Comparison of ENCODE assay signal across 20 cellular contexts in genomic region chr2:143226714-143227541, GRCh38.
"Had no signal": no experiment of that assay in that cellular context is flagged by ENCODE, and none has a peak within 500 bp of the region (broad histone marks: within the 10 kb centered on the region; RNA-seq: fewer than 3 reads in every experiment).

No MANE protein-coding gene starts in this region.

- H3K9me3 Mint-ChIP-seq: neural crest cell had no signal

- H3K27me3 ChIP-seq: gastroesophageal sphincter, heart left ventricle, right atrium auricular region, SJSA1, tibial nerve had no signal

- DNase-seq: activated B cell treated with CpG ODN at 0.5 μM for 24 hours; activated T-cell treated with anti-CD3 and anti-CD28 coated beads, Interleukin-2, amount 50 U/mL, for 4 hours; cerebellar nuclear complex; cortex of kidney; heart left ventricle; kidney; mammary epithelial cell; midbrain; stimulated activated CD4-positive, alpha-beta T cell treated with anti-CD3 and anti-CD28 coated beads, Interleukin-12 subunit alpha, Interleukin-12 subunit beta, amount 100 ng/mL, for 4 hours; stimulated activated CD4-positive, alpha-beta T cell treated with anti-CD3 and anti-CD28 coated beads, Interleukin-1b, Interleukin-23, amount 100 ng/mL, for 48 hours; stimulated activated CD8-positive, alpha-beta memory T cell treated with anti-CD3 and anti-CD28 coated beads, Interleukin-4, amount 100 ng/mL, for 48 hours had no signal

- H3K4me1 ChIP-seq: gastroesophageal sphincter, heart left ventricle, right atrium auricular region, SJSA1, tibial nerve had no signal

- H3K4me3 Mint-ChIP-seq: activated B cell treated with CpG ODN at 0.5 μM for 24 hours; activated T-cell treated with anti-CD3 and anti-CD28 coated beads, Interleukin-2, amount 50 U/mL, for 4 hours; neural crest cell; stimulated activated naive CD8-positive, alpha-beta T cell treated with anti-CD3 and anti-CD28 coated beads, Interleukin-15, Interleukin-2, amounts not matched to agents 100 ng/mL and 50 ng/mL, for 24 hours had no signal

- H3K9me3 ChIP-seq: gastroesophageal sphincter, right atrium auricular region, SJSA1, tibial nerve had no signal

- H3K27ac Mint-ChIP-seq: activated B cell treated with CpG ODN at 0.5 μM for 24 hours, progenitor cell of endocrine pancreas had no signal

- H3K27ac ChIP-seq: gastroesophageal sphincter, heart left ventricle, right atrium auricular region, SJSA1, tibial nerve had no signal

- H3K36me3 ChIP-seq: gastroesophageal sphincter, heart left ventricle, right atrium auricular region, SJSA1, tibial nerve had no signal

- H3K4me3 ChIP-seq: gastroesophageal sphincter, heart left ventricle, right atrium auricular region, SJSA1, tibial nerve had no signal

- H3K27me3 Mint-ChIP-seq: activated B cell treated with CpG ODN at 0.5 μM for 24 hours; progenitor cell of endocrine pancreas; stimulated activated naive CD8-positive, alpha-beta T cell treated with anti-CD3 and anti-CD28 coated beads, Interleukin-15, Interleukin-2, amounts not matched to agents 100 ng/mL and 50 ng/mL, for 24 hours had no signal

- ATAC-seq: esophagus mucosa, gastroesophageal sphincter, heart left ventricle, left lobe of liver had no signal
